2 cellular contexts compared by ENCODE assay signal in the genomic region with DNA sequence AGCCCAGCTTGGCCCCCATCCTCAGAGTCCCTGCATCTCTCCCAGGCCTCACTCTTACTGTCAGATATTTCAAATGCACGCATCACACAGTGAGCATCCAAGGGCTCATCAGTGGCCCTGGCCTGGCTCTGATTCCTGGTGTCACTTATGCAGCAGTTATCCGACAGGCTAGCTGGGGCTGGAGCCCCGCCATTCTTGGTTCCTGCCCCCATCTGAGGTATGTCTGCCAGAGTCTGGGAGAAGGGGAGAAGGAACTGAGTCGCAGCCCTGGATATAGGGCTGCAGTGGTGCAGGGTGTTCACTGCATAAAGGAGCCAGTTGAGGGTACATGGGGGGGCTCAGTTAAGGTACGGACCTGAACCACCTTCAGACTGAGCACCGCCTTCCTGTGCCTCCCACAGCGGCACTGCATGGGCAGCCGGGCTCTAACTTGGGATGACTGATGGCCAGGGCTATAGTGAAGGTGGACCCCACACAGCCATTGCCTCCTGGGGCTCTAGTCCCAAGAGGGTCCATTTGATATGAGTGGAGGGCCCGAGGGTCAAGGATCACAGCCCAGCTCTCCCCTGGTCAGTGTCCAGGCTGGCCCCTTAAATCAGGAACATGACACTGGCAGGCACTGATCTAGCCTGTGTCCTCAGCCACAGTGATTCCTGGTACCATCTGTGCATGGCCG.
TF ChIP-seq lines count a peak whose summit lies in the region.

No MANE protein-coding gene starts in this region.

TF ChIP-seq in HepG2, 621 proteins besides CTCF, POLR2A, EP300 and RAD21 (continues in another document):
- TF ChIP-seq, protein P1, sequence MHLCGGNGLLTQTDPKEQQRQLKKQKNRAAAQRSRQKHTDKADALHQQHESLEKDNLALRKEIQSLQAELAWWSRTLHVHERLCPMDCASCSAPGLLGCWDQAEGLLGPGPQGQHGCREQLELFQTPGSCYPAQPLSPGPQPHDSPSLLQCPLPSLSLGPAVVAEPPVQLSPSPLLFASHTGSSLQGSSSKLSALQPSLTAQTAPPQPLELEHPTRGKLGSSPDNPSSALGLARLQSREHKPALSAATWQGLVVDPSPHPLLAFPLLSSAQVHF (CRISPR knock-in tag; IDR thresholded peaks at IDR 0.05), result no peak
- TF ChIP-seq MIER2 (CRISPR knock-in tag; IDR thresholded peaks at IDR 0.05), result no peak
- TF ChIP-seq STAT5B (CRISPR knock-in tag; IDR thresholded peaks at IDR 0.05), result no peak
- no peak for TF ChIP-seq ERF (CRISPR knock-in tag; IDR thresholded peaks at IDR 0.05)
- no peak for TF ChIP-seq RORA (CRISPR knock-in tag; IDR thresholded peaks at IDR 0.05)
- no peak for TF ChIP-seq ZNF644 (CRISPR knock-in tag; IDR thresholded peaks at IDR 0.05; ENCODE audit: low read depth)
- TF ChIP-seq SPEN (CRISPR knock-in tag; IDR thresholded peaks at IDR 0.05; ENCODE audit: low read depth), result no peak
- TF ChIP-seq, protein P2, sequence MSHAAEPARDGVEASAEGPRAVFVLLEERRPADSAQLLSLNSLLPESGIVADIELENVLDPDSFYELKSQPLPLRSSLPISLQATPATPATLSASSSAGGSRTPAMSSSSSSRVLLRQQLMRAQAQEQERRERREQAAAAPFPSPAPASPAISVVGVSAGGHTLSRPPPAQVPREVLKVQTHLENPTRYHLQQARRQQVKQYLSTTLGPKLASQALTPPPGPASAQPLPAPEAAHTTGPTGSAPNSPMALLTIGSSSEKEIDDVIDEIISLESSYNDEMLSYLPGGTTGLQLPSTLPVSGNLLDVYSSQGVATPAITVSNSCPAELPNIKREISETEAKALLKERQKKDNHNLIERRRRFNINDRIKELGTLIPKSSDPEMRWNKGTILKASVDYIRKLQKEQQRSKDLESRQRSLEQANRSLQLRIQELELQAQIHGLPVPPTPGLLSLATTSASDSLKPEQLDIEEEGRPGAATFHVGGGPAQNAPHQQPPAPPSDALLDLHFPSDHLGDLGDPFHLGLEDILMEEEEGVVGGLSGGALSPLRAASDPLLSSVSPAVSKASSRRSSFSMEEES (CRISPR knock-in tag; IDR thresholded peaks at IDR 0.05), result no peak
- TF ChIP-seq, protein P3, sequence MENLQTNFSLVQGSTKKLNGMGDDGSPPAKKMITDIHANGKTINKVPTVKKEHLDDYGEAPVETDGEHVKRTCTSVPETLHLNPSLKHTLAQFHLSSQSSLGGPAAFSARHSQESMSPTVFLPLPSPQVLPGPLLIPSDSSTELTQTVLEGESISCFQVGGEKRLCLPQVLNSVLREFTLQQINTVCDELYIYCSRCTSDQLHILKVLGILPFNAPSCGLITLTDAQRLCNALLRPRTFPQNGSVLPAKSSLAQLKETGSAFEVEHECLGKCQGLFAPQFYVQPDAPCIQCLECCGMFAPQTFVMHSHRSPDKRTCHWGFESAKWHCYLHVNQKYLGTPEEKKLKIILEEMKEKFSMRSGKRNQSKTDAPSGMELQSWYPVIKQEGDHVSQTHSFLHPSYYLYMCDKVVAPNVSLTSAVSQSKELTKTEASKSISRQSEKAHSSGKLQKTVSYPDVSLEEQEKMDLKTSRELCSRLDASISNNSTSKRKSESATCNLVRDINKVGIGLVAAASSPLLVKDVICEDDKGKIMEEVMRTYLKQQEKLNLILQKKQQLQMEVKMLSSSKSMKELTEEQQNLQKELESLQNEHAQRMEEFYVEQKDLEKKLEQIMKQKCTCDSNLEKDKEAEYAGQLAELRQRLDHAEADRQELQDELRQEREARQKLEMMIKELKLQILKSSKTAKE (CRISPR knock-in tag; IDR thresholded peaks at IDR 0.05; ENCODE audit: borderline replicate concordance), result no peak
- TF ChIP-seq, protein P4, sequence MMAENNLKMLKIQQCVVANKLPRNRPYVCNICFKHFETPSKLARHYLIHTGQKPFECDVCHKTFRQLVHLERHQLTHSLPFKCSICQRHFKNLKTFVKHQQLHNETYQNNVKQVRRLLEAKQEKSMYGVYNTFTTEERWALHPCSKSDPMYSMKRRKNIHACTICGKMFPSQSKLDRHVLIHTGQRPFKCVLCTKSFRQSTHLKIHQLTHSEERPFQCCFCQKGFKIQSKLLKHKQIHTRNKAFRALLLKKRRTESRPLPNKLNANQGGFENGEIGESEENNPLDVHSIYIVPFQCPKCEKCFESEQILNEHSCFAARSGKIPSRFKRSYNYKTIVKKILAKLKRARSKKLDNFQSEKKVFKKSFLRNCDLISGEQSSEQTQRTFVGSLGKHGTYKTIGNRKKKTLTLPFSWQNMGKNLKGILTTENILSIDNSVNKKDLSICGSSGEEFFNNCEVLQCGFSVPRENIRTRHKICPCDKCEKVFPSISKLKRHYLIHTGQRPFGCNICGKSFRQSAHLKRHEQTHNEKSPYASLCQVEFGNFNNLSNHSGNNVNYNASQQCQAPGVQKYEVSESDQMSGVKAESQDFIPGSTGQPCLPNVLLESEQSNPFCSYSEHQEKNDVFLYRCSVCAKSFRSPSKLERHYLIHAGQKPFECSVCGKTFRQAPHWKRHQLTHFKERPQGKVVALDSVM (CRISPR knock-in tag; IDR thresholded peaks at IDR 0.05), result no peak
- no peak for TF ChIP-seq MEIS2 (CRISPR knock-in tag; IDR thresholded peaks at IDR 0.05)
- TF ChIP-seq TAF15 (IDR thresholded peaks at IDR 0.05; ENCODE audit: low read depth, low read length, poor library complexity, severe bottlenecking), result no peak
- no peak for TF ChIP-seq ZNF552 (CRISPR knock-in tag; IDR thresholded peaks at IDR 0.05; ENCODE audit: borderline replicate concordance)
- no peak for TF ChIP-seq PHB2 (IDR thresholded peaks at IDR 0.05; ENCODE audit: partially characterized antibody)
- no peak for TF ChIP-seq NCOA2 (CRISPR knock-in tag; IDR thresholded peaks at IDR 0.05)
- TF ChIP-seq ZNF562 (CRISPR knock-in tag; IDR thresholded peaks at IDR 0.05; ENCODE audit: borderline replicate concordance), result no peak
- TF ChIP-seq ZNF205 (CRISPR knock-in tag; IDR thresholded peaks at IDR 0.05), result no peak

TF ChIP-seq in H1, 55 proteins besides CTCF, POLR2A, EP300 and RAD21:
- TF ChIP-seq TAF1 (IDR thresholded peaks at IDR 0.05; ENCODE audit: low read depth, low read length) (no peak), ASH2L (IDR thresholded peaks at IDR 0.05; ENCODE audit: low read length) (no peak), SIRT6 (IDR thresholded peaks at IDR 0.05; ENCODE audit: low read length) (no peak), EGR1 (IDR thresholded peaks at IDR 0.05; ENCODE audit: borderline replicate concordance, low read depth, low read length) (no peak), RXRA (IDR thresholded peaks at IDR 0.05; ENCODE audit: insufficient read depth, low read depth, low read length) (no peak), EZH2 (IDR thresholded peaks at IDR 0.05; ENCODE audit: low read depth, low read length, severe bottlenecking) (no peak), HDAC6 (IDR thresholded peaks at IDR 0.05; ENCODE audit: low read depth, low read length) (no peak), SP2 (IDR thresholded peaks at IDR 0.05; ENCODE audit: low read length) (no peak), ZNF274 (IDR thresholded peaks at IDR 0.05; ENCODE audit: borderline replicate concordance, extremely low read depth, low read length) (no peak), CHD2 (IDR thresholded peaks at IDR 0.05; ENCODE audit: low read length) (no peak), TAF7 (optimal IDR thresholded peaks at IDR 0.05; ENCODE audit: borderline replicate concordance, low read depth, low read length) (no peak), POLR2AphosphoS5 (IDR thresholded peaks at IDR 0.05; ENCODE audit: low read depth, low read length) (no peak), MAFK (IDR thresholded peaks at IDR 0.05; ENCODE audit: low read depth, low read length) (no peak)
- TF ChIP-seq, protein P5, sequence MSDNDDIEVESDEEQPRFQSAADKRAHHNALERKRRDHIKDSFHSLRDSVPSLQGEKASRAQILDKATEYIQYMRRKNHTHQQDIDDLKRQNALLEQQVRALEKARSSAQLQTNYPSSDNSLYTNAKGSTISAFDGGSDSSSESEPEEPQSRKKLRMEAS (IDR thresholded peaks at IDR 0.05), result no peak
- TF ChIP-seq, protein P6, sequence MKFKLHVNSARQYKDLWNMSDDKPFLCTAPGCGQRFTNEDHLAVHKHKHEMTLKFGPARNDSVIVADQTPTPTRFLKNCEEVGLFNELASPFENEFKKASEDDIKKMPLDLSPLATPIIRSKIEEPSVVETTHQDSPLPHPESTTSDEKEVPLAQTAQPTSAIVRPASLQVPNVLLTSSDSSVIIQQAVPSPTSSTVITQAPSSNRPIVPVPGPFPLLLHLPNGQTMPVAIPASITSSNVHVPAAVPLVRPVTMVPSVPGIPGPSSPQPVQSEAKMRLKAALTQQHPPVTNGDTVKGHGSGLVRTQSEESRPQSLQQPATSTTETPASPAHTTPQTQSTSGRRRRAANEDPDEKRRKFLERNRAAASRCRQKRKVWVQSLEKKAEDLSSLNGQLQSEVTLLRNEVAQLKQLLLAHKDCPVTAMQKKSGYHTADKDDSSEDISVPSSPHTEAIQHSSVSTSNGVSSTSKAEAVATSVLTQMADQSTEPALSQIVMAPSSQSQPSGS (IDR thresholded peaks at IDR 0.05; ENCODE audit: low read length), result no peak
- TF ChIP-seq, protein P7, sequence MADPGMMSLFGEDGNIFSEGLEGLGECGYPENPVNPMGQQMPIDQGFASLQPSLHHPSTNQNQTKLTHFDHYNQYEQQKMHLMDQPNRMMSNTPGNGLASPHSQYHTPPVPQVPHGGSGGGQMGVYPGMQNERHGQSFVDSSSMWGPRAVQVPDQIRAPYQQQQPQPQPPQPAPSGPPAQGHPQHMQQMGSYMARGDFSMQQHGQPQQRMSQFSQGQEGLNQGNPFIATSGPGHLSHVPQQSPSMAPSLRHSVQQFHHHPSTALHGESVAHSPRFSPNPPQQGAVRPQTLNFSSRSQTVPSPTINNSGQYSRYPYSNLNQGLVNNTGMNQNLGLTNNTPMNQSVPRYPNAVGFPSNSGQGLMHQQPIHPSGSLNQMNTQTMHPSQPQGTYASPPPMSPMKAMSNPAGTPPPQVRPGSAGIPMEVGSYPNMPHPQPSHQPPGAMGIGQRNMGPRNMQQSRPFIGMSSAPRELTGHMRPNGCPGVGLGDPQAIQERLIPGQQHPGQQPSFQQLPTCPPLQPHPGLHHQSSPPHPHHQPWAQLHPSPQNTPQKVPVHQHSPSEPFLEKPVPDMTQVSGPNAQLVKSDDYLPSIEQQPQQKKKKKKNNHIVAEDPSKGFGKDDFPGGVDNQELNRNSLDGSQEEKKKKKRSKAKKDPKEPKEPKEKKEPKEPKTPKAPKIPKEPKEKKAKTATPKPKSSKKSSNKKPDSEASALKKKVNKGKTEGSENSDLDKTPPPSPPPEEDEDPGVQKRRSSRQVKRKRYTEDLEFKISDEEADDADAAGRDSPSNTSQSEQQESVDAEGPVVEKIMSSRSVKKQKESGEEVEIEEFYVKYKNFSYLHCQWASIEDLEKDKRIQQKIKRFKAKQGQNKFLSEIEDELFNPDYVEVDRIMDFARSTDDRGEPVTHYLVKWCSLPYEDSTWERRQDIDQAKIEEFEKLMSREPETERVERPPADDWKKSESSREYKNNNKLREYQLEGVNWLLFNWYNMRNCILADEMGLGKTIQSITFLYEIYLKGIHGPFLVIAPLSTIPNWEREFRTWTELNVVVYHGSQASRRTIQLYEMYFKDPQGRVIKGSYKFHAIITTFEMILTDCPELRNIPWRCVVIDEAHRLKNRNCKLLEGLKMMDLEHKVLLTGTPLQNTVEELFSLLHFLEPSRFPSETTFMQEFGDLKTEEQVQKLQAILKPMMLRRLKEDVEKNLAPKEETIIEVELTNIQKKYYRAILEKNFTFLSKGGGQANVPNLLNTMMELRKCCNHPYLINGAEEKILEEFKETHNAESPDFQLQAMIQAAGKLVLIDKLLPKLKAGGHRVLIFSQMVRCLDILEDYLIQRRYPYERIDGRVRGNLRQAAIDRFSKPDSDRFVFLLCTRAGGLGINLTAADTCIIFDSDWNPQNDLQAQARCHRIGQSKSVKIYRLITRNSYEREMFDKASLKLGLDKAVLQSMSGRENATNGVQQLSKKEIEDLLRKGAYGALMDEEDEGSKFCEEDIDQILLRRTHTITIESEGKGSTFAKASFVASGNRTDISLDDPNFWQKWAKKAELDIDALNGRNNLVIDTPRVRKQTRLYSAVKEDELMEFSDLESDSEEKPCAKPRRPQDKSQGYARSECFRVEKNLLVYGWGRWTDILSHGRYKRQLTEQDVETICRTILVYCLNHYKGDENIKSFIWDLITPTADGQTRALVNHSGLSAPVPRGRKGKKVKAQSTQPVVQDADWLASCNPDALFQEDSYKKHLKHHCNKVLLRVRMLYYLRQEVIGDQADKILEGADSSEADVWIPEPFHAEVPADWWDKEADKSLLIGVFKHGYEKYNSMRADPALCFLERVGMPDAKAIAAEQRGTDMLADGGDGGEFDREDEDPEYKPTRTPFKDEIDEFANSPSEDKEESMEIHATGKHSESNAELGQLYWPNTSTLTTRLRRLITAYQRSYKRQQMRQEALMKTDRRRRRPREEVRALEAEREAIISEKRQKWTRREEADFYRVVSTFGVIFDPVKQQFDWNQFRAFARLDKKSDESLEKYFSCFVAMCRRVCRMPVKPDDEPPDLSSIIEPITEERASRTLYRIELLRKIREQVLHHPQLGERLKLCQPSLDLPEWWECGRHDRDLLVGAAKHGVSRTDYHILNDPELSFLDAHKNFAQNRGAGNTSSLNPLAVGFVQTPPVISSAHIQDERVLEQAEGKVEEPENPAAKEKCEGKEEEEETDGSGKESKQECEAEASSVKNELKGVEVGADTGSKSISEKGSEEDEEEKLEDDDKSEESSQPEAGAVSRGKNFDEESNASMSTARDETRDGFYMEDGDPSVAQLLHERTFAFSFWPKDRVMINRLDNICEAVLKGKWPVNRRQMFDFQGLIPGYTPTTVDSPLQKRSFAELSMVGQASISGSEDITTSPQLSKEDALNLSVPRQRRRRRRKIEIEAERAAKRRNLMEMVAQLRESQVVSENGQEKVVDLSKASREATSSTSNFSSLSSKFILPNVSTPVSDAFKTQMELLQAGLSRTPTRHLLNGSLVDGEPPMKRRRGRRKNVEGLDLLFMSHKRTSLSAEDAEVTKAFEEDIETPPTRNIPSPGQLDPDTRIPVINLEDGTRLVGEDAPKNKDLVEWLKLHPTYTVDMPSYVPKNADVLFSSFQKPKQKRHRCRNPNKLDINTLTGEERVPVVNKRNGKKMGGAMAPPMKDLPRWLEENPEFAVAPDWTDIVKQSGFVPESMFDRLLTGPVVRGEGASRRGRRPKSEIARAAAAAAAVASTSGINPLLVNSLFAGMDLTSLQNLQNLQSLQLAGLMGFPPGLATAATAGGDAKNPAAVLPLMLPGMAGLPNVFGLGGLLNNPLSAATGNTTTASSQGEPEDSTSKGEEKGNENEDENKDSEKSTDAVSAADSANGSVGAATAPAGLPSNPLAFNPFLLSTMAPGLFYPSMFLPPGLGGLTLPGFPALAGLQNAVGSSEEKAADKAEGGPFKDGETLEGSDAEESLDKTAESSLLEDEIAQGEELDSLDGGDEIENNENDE (IDR thresholded peaks at IDR 0.05; ENCODE audit: insufficient replicate concordance, low read length), result no peak
